Comparison of ENCODE assay signal across 1 cellular context in the genomic region with DNA sequence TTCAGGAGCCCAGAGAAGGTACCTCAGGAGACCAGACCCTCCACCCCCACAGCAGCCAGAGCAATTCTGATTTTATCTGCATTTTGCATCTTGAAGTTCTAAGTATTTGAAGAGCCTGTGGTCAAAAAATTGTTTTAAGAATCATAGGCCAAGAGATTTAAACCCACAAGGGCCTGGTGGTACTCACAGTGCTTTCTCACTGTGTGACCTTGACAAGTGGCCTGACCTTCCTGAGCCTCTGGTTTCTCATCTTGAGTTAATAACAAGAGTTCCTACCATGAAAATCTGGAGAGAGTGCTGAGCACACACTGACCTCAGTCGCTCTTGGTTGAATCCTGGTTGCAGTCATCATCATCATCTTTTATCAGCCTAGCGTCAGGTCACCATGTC.
TF ChIP-seq lines count a peak whose summit lies in the region.

No MANE protein-coding gene starts in this region.

TF ChIP-seq in HepG2, 621 proteins besides CTCF, POLR2A, EP300 and RAD21:
- TF ChIP-seq ZNF569 (CRISPR knock-in tag; IDR thresholded peaks at IDR 0.05; ENCODE audit: borderline replicate concordance): no peak
- TF ChIP-seq AKAP8 (CRISPR knock-in tag; IDR thresholded peaks at IDR 0.05): peak; percentile 34; the same call in 1 of the 2 replicates
- 0 out of 2 replicates have a peak, but pooled peaks have one; percentile 20 for TF ChIP-seq HCFC1 (IDR thresholded peaks at IDR 0.05; ENCODE audit: low read depth, low read length)
- TF ChIP-seq, protein P1, sequence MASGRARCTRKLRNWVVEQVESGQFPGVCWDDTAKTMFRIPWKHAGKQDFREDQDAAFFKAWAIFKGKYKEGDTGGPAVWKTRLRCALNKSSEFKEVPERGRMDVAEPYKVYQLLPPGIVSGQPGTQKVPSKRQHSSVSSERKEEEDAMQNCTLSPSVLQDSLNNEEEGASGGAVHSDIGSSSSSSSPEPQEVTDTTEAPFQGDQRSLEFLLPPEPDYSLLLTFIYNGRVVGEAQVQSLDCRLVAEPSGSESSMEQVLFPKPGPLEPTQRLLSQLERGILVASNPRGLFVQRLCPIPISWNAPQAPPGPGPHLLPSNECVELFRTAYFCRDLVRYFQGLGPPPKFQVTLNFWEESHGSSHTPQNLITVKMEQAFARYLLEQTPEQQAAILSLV (CRISPR knock-in tag; IDR thresholded peaks at IDR 0.05; ENCODE audit: borderline replicate concordance): 0 out of 2 replicates have a peak, but pooled peaks have one; percentile 7
- TF ChIP-seq, protein P2, sequence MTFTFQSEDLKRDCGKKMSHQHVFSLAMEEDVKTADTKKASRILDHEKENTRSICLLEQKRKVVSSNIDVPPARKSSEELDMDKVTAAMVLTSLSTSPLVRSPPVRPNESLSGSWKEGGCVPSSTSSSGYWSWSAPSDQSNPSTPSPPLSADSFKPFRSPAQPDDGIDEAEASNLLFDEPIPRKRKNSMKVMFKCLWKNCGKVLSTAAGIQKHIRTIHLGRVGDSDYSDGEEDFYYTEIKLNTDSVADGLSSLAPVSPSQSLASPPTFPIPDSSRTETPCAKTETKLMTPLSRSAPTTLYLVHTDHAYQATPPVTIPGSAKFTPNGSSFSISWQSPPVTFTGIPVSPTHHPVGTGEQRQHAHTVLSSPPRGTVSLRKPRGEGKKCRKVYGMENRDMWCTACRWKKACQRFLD (CRISPR knock-in tag; IDR thresholded peaks at IDR 0.05; ENCODE audit: borderline replicate concordance): no peak
- TF ChIP-seq ZNF317 (CRISPR knock-in tag; IDR thresholded peaks at IDR 0.05): no peak
- TF ChIP-seq KLF11 (CRISPR knock-in tag; IDR thresholded peaks at IDR 0.05): no peak
- TF ChIP-seq ZNF883 (CRISPR knock-in tag; IDR thresholded peaks at IDR 0.05; ENCODE audit: not compliant biosample characterization): peak; percentile 4
